8 cellular contexts compared by ENCODE assay signal in the genomic region with DNA sequence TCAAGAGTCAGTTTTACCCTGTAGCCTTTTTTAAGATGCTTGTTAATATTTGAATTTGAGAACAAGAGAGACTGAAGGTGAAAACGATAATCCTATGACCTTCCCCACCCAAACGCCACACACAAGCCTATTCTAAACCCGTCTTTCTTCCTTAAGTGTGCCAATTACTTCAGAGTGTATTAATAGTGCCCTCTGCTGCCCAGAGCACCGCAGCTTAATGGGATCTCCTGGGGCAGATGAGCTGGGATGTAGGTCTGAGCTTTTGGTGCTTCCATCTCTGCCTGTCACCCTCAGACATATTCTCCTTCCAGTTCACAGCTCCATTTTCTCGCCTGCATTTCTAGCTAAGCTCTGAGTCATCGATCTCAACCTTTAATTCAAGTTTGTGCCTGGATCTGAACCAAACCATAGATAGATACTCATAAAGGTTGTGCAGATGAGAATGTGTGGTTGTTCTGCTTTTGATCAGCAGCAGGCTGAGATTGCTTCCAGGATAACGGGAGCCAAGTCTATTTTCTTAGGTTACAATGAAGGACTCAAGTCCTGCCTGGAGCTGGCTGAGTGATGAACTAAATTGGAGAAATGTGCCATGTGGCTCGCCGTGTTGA. TPM values are rescaled to one million over a fixed set of nuclear protein-coding genes. Genes with fewer than 3 reads are reported as not detected.
DNase-seq lines count a peak whose midpoint lies in the region; ATAC-seq, FAIRE-seq and TF ChIP-seq lines count a peak whose summit lies in the region.

No MANE protein-coding gene starts in this region.

- no peak for TF ChIP-seq POLR2A in GM12892 (IDR thresholded peaks at IDR 0.05; ENCODE audit: low read depth, low read length)
- TF ChIP-seq POLR2A in gastrocnemius medialis (IDR thresholded peaks at IDR 0.05): no peak

- no peak for DNase-seq in GM12892 (ENCODE audit: insufficient read length)
- peak; percentile 44 for DNase-seq in NCI-H748 treated with DMSO at 0.1 percent for 48 hours (lab: John Stamatoyannopoulos, UW)
- peak; percentile 4 for DNase-seq in fibroblast of pulmonary artery (ENCODE audit: low read depth)
- DNase-seq in gastrocnemius medialis: peak in 1 of 2 donors; percentile 31
- no peak for DNase-seq in effector CD4-positive, alpha-beta T cell
- no peak for DNase-seq in stimulated activated CD8-positive, alpha-beta memory T cell treated with anti-CD3 and anti-CD28 coated beads, Interleukin-4, amount 100 ng/mL, for 48 hours
- no peak for DNase-seq in ascending aorta (ENCODE audit: low spot score in 2 of 2)

- no peaks in the 10 kb centered on the region for H3K36me3 ChIP-seq in gastrocnemius medialis
- H3K36me3 ChIP-seq in ascending aorta: no peaks in the 10 kb centered on the region

- H3K27me3 ChIP-seq in gastrocnemius medialis: no peaks in the 10 kb centered on the region
- H3K27me3 ChIP-seq in ascending aorta: no peaks in the 10 kb centered on the region

- H3K27ac ChIP-seq in gastrocnemius medialis (peak overlapping the region in 1 of 4 donors; percentile 42), ascending aorta (no peak overlapping the region)

- H3K4me1 ChIP-seq in gastrocnemius medialis: peaks cover 5 to 28% of the 10 kb centered on the region in 2 donors
- H3K4me1 ChIP-seq in ascending aorta: no peaks in the 10 kb centered on the region

- intact Hi-C loops in gastrocnemius medialis (cut with DNase I; ENCODE audit: low total_unique reads): loop anchor here (1.0 to 10.0 kb wide), 3 partner anchors 212 to 317 kb away; no protein-coding TSS in a partner anchor
- intact Hi-C loops in ascending aorta (cut with DNase I): loop anchor here (2.0 kb wide), 1 partner anchor 318 kb away; no protein-coding TSS in a partner anchor

- in situ Hi-C loops in gastrocnemius medialis (cut with MboI; ENCODE audit: low sequenced_read_pairs in 4 of 4): loop anchor here in 2 of 4 donors (5.0 to 25.0 kb wide), 2 partner anchors 318 to 323 kb away; no protein-coding TSS in a partner anchor

- FAIRE-seq in GM12892 (lab: Jason Lieb, UNC): peak; percentile 46

- ATAC-seq in gastrocnemius medialis (peak in 1 of 2 donors; percentile 58), GM19397 (IDR thresholded peaks at IDR 0.05; ENCODE audit: unreplicated experiment) (no peak)

- peak; percentile 23 for TF ChIP-seq CTCF in fibroblast of pulmonary artery (IDR thresholded peaks at IDR 0.05; ENCODE audit: low read length, missing control alignments)
- peak in 3 of 5 experiments; percentile 30 to 53 (median 34) for TF ChIP-seq CTCF in gastrocnemius medialis (IDR thresholded peaks at IDR 0.05 in 4 of 5, conservative IDR thresholded peaks at IDR 0.05 in 1 of 5)
- TF ChIP-seq CTCF in ascending aorta (IDR thresholded peaks at IDR 0.05): peak in 1 of 3 experiments; percentile 57

- no peaks in the 10 kb centered on the region for H3K9me3 ChIP-seq in gastrocnemius medialis
- H3K9me3 ChIP-seq in ascending aorta: no peaks in the 10 kb centered on the region

- no peak overlapping the region for H3K4me3 ChIP-seq in fibroblast of pulmonary artery (replicated peaks; ENCODE audit: low read depth, low read length)
- H3K4me3 ChIP-seq in gastrocnemius medialis: no peak overlapping the region
- H3K4me3 ChIP-seq in ascending aorta: no peak overlapping the region

RNA-seq across cellular contexts. Expression of a gene that starts 46.4 kb away (rescaled TPM):
- 0.53 TPM for polyA plus RNA-seq in GM12892 (2012; ENCODE audit: missing spikeins)
- 10 to 100 TPM in 3 of 4 donors, 1 to 10 TPM in 1; 5.8 to 36.7 (median 20.4) TPM for total RNA-seq in gastrocnemius medialis
- 160 TPM for total RNA-seq in ascending aorta

Comparison
In these comparisons a context has a peak if more than half of its experiments do, and no peak if none do; other contexts are left out.
1. DNase-seq: peak in NCI-H748 treated with DMSO at 0.1 percent for 48 hours (single experiment) and fibroblast of pulmonary artery (single experiment); none in GM12892 (single experiment), effector CD4-positive, alpha-beta T cell (single experiment), stimulated activated CD8-positive, alpha-beta memory T cell treated with anti-CD3 and anti-CD28 coated beads, Interleukin-4, amount 100 ng/mL, for 48 hours (single experiment) and ascending aorta (0 of 2).